ENCODE assay signal across 8 cellular contexts in the genomic region with DNA sequence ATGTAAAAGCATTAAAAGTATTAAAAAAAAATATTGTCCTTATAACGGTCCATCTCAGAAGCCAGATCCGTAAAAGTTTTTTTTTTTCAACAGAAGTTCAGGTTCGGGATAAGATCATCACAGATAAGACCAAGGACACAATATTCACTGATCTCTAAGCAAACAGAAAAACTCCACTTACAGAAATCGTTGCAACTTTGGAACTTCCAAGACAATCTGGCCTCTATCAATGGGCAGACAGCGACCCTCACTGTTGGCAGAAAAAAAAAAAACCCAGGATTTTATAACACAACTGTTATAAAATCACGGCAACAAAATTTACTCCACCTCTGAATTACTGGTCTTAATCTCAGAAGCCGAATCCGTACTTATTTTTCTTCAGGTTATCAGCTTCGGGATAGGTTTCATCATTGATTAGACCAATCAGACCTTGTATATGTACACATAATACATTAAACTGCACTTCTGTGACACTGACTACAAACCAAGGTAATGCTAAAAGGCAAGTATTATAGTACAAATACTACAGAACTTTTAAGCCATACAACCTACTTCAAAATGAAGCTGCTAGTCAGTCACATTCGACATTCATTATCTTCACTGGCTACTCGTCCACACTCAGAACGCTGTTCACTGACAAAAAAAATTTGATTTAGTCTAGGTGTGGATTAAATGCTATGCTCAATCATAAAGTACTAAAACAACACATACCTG. TPM values are rescaled to one million over a fixed set of nuclear protein-coding genes. Genes with fewer than 3 reads are reported as not detected.
DNase-seq lines count a peak whose midpoint lies in the region; ATAC-seq and TF ChIP-seq lines count a peak whose summit lies in the region.

No MANE protein-coding gene starts in this region.

- peaks cover 7% of the 10 kb centered on the region for H3K9me3 Mint-ChIP-seq in activated T-helper 2 cell treated with anti-CD3 and anti-CD28 coated beads, Interferon-gamma antibody, Interleukin-2, Interleukin-4, amounts not matched to agents 10 μg/mL and 5 μg/mL and 100 μg/mL, durations not matched to agents 14 hours and 24 hours and 36 hours
- no peaks in the 10 kb centered on the region for H3K9me3 Mint-ChIP-seq in stimulated activated effector memory CD8-positive, alpha-beta T cell treated with anti-CD3 and anti-CD28 coated beads, Interleukin-12 subunit alpha, Interleukin-12 subunit beta, amount 100 ng/mL, for 72 hours

- H3K9me3 ChIP-seq in BE2C: no peaks in the 10 kb centered on the region
- H3K9me3 ChIP-seq in HAP-1: no peaks in the 10 kb centered on the region
- H3K9me3 ChIP-seq in iPS-20b (ENCODE audit: insufficient read depth, low read depth, low read length): no peaks in the 10 kb centered on the region

- H3K27me3 ChIP-seq in BE2C (no peaks in the 10 kb centered on the region; the same call in 1 of the 2 replicates), HAP-1 (ENCODE audit: low read depth) (no peaks in the 10 kb centered on the region), iPS-20b (ENCODE audit: insufficient read depth, low read length) (no peaks in the 10 kb centered on the region)

- H3K4me3 ChIP-seq in BE2C (ENCODE audit: low read depth, low read length) (peak overlapping the region; percentile 97), HAP-1 (peak overlapping the region; percentile 96), iPS-20b (ENCODE audit: low read length) (peak overlapping the region; percentile 95)

- H3K27me3 Mint-ChIP-seq in activated T-helper 2 cell treated with anti-CD3 and anti-CD28 coated beads, Interferon-gamma antibody, Interleukin-2, Interleukin-4, amounts not matched to agents 10 μg/mL and 5 μg/mL and 100 μg/mL, durations not matched to agents 14 hours and 24 hours and 36 hours (ENCODE audit: low read depth): no peaks in the 10 kb centered on the region

- no peak for ATAC-seq in stimulated activated effector memory CD8-positive, alpha-beta T cell treated with anti-CD3 and anti-CD28 coated beads, Interleukin-12 subunit alpha, Interleukin-12 subunit beta, amount 100 ng/mL, for 72 hours
- no peak for ATAC-seq in esophagus mucosa

- peaks cover 71% of the 10 kb centered on the region for H3K36me3 Mint-ChIP-seq in activated T-helper 2 cell treated with anti-CD3 and anti-CD28 coated beads, Interferon-gamma antibody, Interleukin-2, Interleukin-4, amounts not matched to agents 10 μg/mL and 5 μg/mL and 100 μg/mL, durations not matched to agents 14 hours and 24 hours and 36 hours (ENCODE audit: low read depth)
- peaks cover 65% of the 10 kb centered on the region for H3K36me3 Mint-ChIP-seq in stimulated activated effector memory CD8-positive, alpha-beta T cell treated with anti-CD3 and anti-CD28 coated beads, Interleukin-12 subunit alpha, Interleukin-12 subunit beta, amount 100 ng/mL, for 72 hours

- peaks cover 48% of the 10 kb centered on the region for H3K36me3 ChIP-seq in BE2C
- H3K36me3 ChIP-seq in HAP-1 (replicated peaks): peaks cover 47% of the 10 kb centered on the region
- peaks cover 43% of the 10 kb centered on the region for H3K36me3 ChIP-seq in iPS-20b (ENCODE audit: insufficient read depth, low read depth, low read length)

- TF ChIP-seq CTCF in BE2C (IDR thresholded peaks at IDR 0.05; ENCODE audit: low read depth, low read length): peak; percentile 48

- intact Hi-C loops in activated T-helper 2 cell treated with anti-CD3 and anti-CD28 coated beads, Interferon-gamma antibody, Interleukin-2, Interleukin-4, amounts not matched to agents 10 μg/mL and 5 μg/mL and 100 μg/mL, durations not matched to agents 14 hours and 24 hours and 36 hours (cut with micrococcal nuclease): loop anchor here (5.0 to 10.0 kb wide), 3 partner anchors 53 to 1480 kb away; a partner anchor contains a TSS

- peak overlapping the region; percentile 84 for H3K27ac Mint-ChIP-seq in activated T-helper 2 cell treated with anti-CD3 and anti-CD28 coated beads, Interferon-gamma antibody, Interleukin-2, Interleukin-4, amounts not matched to agents 10 μg/mL and 5 μg/mL and 100 μg/mL, durations not matched to agents 14 hours and 24 hours and 36 hours
- H3K27ac Mint-ChIP-seq in stimulated activated effector memory CD8-positive, alpha-beta T cell treated with anti-CD3 and anti-CD28 coated beads, Interleukin-12 subunit alpha, Interleukin-12 subunit beta, amount 100 ng/mL, for 72 hours: peak overlapping the region; percentile 100

- peak overlapping the region; percentile 99 for H3K4me3 Mint-ChIP-seq in activated T-helper 2 cell treated with anti-CD3 and anti-CD28 coated beads, Interferon-gamma antibody, Interleukin-2, Interleukin-4, amounts not matched to agents 10 μg/mL and 5 μg/mL and 100 μg/mL, durations not matched to agents 14 hours and 24 hours and 36 hours (ENCODE audit: low read depth)
- H3K4me3 Mint-ChIP-seq in stimulated activated effector memory CD8-positive, alpha-beta T cell treated with anti-CD3 and anti-CD28 coated beads, Interleukin-12 subunit alpha, Interleukin-12 subunit beta, amount 100 ng/mL, for 72 hours: peak overlapping the region; percentile 98

- peak overlapping the region; percentile 60 for H3K27ac ChIP-seq in iPS-20b (ENCODE audit: low read length)

- in situ Hi-C loops in HAP-1 (cut with MboI; ENCODE audit: low sequenced_read_pairs): loop anchor here (5.0 kb wide), 1 partner anchor 35 kb away; a partner anchor contains a TSS

- H3K9ac ChIP-seq in iPS-20b (ENCODE audit: low read depth, low read length): peak overlapping the region; percentile 97

- DNase-seq in BE2C: no peak
- no peak for DNase-seq in HAP-1 (ENCODE audit: low spot score in 2 of 2)
- no peak for DNase-seq in activated T-helper 2 cell treated with anti-CD3 and anti-CD28 coated beads, Interferon-gamma antibody, Interleukin-2, Interleukin-4, amounts not matched to agents 10 μg/mL and 5 μg/mL and 100 μg/mL, durations not matched to agents 14 hours and 24 hours and 36 hours (ENCODE audit: low spot score)
- DNase-seq in stimulated activated effector memory CD8-positive, alpha-beta T cell treated with anti-CD3 and anti-CD28 coated beads, Interleukin-12 subunit alpha, Interleukin-12 subunit beta, amount 100 ng/mL, for 72 hours (ENCODE audit: low spot score in 2 of 2): no peak
- DNase-seq in T-helper 9 cell: no peak
- DNase-seq in AG08396 (ENCODE audit: low spot score): no peak

- H3K4me1 Mint-ChIP-seq in activated T-helper 2 cell treated with anti-CD3 and anti-CD28 coated beads, Interferon-gamma antibody, Interleukin-2, Interleukin-4, amounts not matched to agents 10 μg/mL and 5 μg/mL and 100 μg/mL, durations not matched to agents 14 hours and 24 hours and 36 hours (ENCODE audit: low read depth): peaks cover 54% of the 10 kb centered on the region
- H3K4me1 Mint-ChIP-seq in stimulated activated effector memory CD8-positive, alpha-beta T cell treated with anti-CD3 and anti-CD28 coated beads, Interleukin-12 subunit alpha, Interleukin-12 subunit beta, amount 100 ng/mL, for 72 hours: peaks cover 54% of the 10 kb centered on the region

- H3K4me1 ChIP-seq in BE2C (no peaks in the 10 kb centered on the region), HAP-1 (peaks cover 33% of the 10 kb centered on the region), iPS-20b (ENCODE audit: insufficient read depth, low read length) (peaks cover 9% of the 10 kb centered on the region; the same call in 1 of the 2 replicates)

RNA-seq across cellular contexts. Expression of a gene that starts 34.7 kb away (rescaled TPM):
- polyA plus RNA-seq in BE2C (2012; ENCODE audit: insufficient read depth, insufficient read length, low read depth): 178 TPM
- total RNA-seq in activated T-helper 2 cell treated with anti-CD3 and anti-CD28 coated beads, Interferon-gamma antibody, Interleukin-2, Interleukin-4, amounts not matched to agents 10 μg/mL and 5 μg/mL and 100 μg/mL, durations not matched to agents 14 hours and 24 hours and 36 hours: 197 TPM in 2 replicates
- total RNA-seq in esophagus mucosa: 90.9 TPM
